17 cellular contexts compared by ENCODE assay signal in genomic region chr5:138944527-138945322, GRCh38.
DNase-seq lines count a peak whose midpoint lies in the region; ATAC-seq and TF ChIP-seq lines count a peak whose summit lies in the region.
"Had no signal": no experiment of that assay in that cellular context is flagged by ENCODE, and none has a peak within 500 bp of the region (broad histone marks: within the 10 kb centered on the region; RNA-seq: fewer than 3 reads in every experiment).

No MANE protein-coding gene starts in this region.

- H3K4me3 Mint-ChIP-seq in endothelial cell (ENCODE audit: unreplicated experiment) (peak overlapping the region; percentile 79), nephron (peak overlapping the region in 1 of 3 experiments; percentile 13)
- H3K4me3 Mint-ChIP-seq: naive thymus-derived CD8-positive, alpha-beta T cell; stimulated activated naive B cell treated with anti-CD40 and anti-IgM and Interleukin-4, amounts not matched to agents 10 μg/mL and 1 μg/mL and 100 μg/mL, for 72 hours had no signal

- peaks cover 19% of the 10 kb centered on the region; the same call in 1 of the 2 replicates for H3K36me3 ChIP-seq in BLaER1

- ATAC-seq in HG03521 (IDR thresholded peaks at IDR 0.05; ENCODE audit: unreplicated experiment) (no peak), HG03571 (IDR thresholded peaks at IDR 0.05; ENCODE audit: unreplicated experiment) (no peak)
- ATAC-seq: body of pancreas; naive thymus-derived CD8-positive, alpha-beta T cell; sciatic nerve; stimulated activated naive B cell treated with anti-CD40 and anti-IgM and Interleukin-4, amounts not matched to agents 10 μg/mL and 1 μg/mL and 100 μg/mL, for 72 hours had no signal

- H3K9me3 Mint-ChIP-seq in endothelial cell (ENCODE audit: unreplicated experiment) (no peaks in the 10 kb centered on the region), nephron (no peaks in the 10 kb centered on the region)
- H3K9me3 Mint-ChIP-seq: stimulated activated naive B cell treated with anti-CD40 and anti-IgM and Interleukin-4, amounts not matched to agents 10 μg/mL and 1 μg/mL and 100 μg/mL, for 72 hours had no signal

- H3K9ac ChIP-seq in BLaER1 = peak overlapping the region; percentile 67; the same call in 1 of the 2 replicates
- H3K9ac ChIP-seq: KMS-11 had no signal

- peaks cover 84% of the 10 kb centered on the region for H3K4me1 ChIP-seq in BLaER1

- H3K27ac ChIP-seq in BLaER1 = peak overlapping the region; percentile 81
- H3K27ac ChIP-seq: body of pancreas, KMS-11 had no signal

- H3K27me3 ChIP-seq in BLaER1 = no peaks in the 10 kb centered on the region
- H3K27me3 ChIP-seq: body of pancreas had no signal

- H3K9me3 ChIP-seq in BLaER1 = no peaks in the 10 kb centered on the region
- H3K9me3 ChIP-seq: body of pancreas had no signal

- H3K27me3 Mint-ChIP-seq in endothelial cell (ENCODE audit: unreplicated experiment) = peaks cover 25% of the 10 kb centered on the region
- no peaks in the 10 kb centered on the region for H3K27me3 Mint-ChIP-seq in nephron (ENCODE audit: low read depth)
- H3K27me3 Mint-ChIP-seq: naive thymus-derived CD8-positive, alpha-beta T cell; stimulated activated naive B cell treated with anti-CD40 and anti-IgM and Interleukin-4, amounts not matched to agents 10 μg/mL and 1 μg/mL and 100 μg/mL, for 72 hours had no signal

- 0 out of 2 replicates have a peak, but pooled peaks cover 10% of the 10 kb centered on the region for H4K20me1 ChIP-seq in BLaER1

- DNase-seq in M059J (ENCODE audit: low read depth) = peak; percentile 90
- no peak for DNase-seq in endothelial cell (ENCODE audit: low spot score)
- no peak for DNase-seq in stimulated activated naive CD4-positive, alpha-beta T cell treated with Interleukin-2 at 50 U/mL for 16 hours (lab: John Stamatoyannopoulos, UW)
- no peak for DNase-seq in NCI-H1930 (lab: John Stamatoyannopoulos, UW)
- DNase-seq: glutamatergic neuron; naive thymus-derived CD8-positive, alpha-beta T cell; RPMI8226; stimulated activated CD4-positive, alpha-beta T cell treated with anti-CD3 and anti-CD28 coated beads, Interleukin-4, amount 100 ng/mL, for 4 hours; stimulated activated naive B cell treated with anti-CD40 and anti-IgM and Interleukin-4, amounts not matched to agents 10 μg/mL and 1 μg/mL and 100 μg/mL, for 72 hours; T-helper 2 cell had no signal

- H3K4me2 ChIP-seq in BLaER1 = peak overlapping the region; percentile 87
- H3K4me2 ChIP-seq: KMS-11 had no signal

- H3K4me3 ChIP-seq in BLaER1 = peak overlapping the region; percentile 45
- H3K4me3 ChIP-seq: body of pancreas had no signal

- H3K4me1 Mint-ChIP-seq in endothelial cell (ENCODE audit: unreplicated experiment) (peaks cover 35% of the 10 kb centered on the region), nephron (peaks cover 54% of the 10 kb centered on the region)

- TF ChIP-seq CTCF in endothelial cell (IDR thresholded peaks at IDR 0.05; ENCODE audit: unreplicated experiment) (no peak), nephron (IDR thresholded peaks at IDR 0.05; ENCODE audit: unreplicated experiment in 3 of 3) (no peak)

- H3K36me3 Mint-ChIP-seq in endothelial cell (ENCODE audit: low read depth, unreplicated experiment) = peaks cover 19% of the 10 kb centered on the region
- peaks cover 20% of the 10 kb centered on the region for H3K36me3 Mint-ChIP-seq in nephron (ENCODE audit: low read depth)

- H3K27ac Mint-ChIP-seq in endothelial cell (ENCODE audit: unreplicated experiment) (no peak overlapping the region), nephron (peak overlapping the region; percentile 76 to 87 (median 86))
